1 cellular context compared by ENCODE assay signal in genomic region chr9:123418506-123418905, GRCh38.
TF ChIP-seq lines count a peak whose summit lies in the region.

No MANE protein-coding gene starts in this region.

TF ChIP-seq in H1, 55 proteins besides CTCF, POLR2A, EP300 and RAD21 (continued from another document):
- no peak for TF ChIP-seq GTF2F1 (IDR thresholded peaks at IDR 0.05; ENCODE audit: borderline replicate concordance, low read depth, low read length)
- TF ChIP-seq YY1 (IDR thresholded peaks at IDR 0.05; ENCODE audit: low read depth, low read length): no peak
- TF ChIP-seq TBP (IDR thresholded peaks at IDR 0.05; ENCODE audit: low read depth, low read length): no peak
- TF ChIP-seq HDAC6 (IDR thresholded peaks at IDR 0.05; ENCODE audit: low read depth, low read length): no peak
- TF ChIP-seq CREB1 (IDR thresholded peaks at IDR 0.05): no peak
- TF ChIP-seq RXRA (IDR thresholded peaks at IDR 0.05; ENCODE audit: insufficient read depth, low read depth, low read length): no peak
- no peak for TF ChIP-seq SAP30 (IDR thresholded peaks at IDR 0.05; ENCODE audit: insufficient read depth, insufficient replicate concordance, low read length)
- no peak for TF ChIP-seq SIN3A (conservative IDR thresholded peaks at IDR 0.05 in 1 of 2, IDR thresholded peaks at IDR 0.05 in 1 of 2; ENCODE audit: low read depth in 1 of 2, low read length in 2 of 2)
TF ChIP-seq in H1: peak in this region for 0.
